Comparison of ENCODE assay signal across 16 cellular contexts in the genomic region with DNA sequence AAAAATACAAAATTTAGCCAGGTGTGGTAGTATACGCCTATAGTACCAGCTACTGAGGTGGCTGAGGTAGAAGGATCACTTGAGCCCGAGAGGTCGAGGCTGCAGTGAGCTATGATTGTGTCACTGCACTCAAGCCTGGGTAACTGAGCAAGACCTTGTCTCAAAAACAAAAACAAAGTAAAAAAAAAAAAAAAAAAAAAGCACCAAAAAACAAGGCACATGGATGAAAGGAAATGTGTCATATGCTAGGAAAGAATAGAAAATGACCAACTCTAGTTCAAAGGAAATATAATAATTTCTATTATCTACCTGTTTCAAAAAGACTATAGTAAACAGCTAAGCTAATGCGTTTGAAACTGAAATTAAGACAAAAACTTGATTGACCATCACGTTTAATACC. TPM values are rescaled to one million over a fixed set of nuclear protein-coding genes. Genes with fewer than 3 reads are reported as not detected.
DNase-seq lines count a peak whose midpoint lies in the region; ATAC-seq and TF ChIP-seq lines count a peak whose summit lies in the region.
"Had no signal": no experiment of that assay in that cellular context is flagged by ENCODE, and none has a peak within 500 bp of the region (broad histone marks: within the 10 kb centered on the region; RNA-seq: fewer than 3 reads in every experiment).

No MANE protein-coding gene starts in this region.

- DNase-seq in HT1080 (ENCODE audit: low read depth): peak; percentile 12
- DNase-seq in left lung: no peak
- no peak for DNase-seq in psoas muscle
- DNase-seq in C1 segment of cervical spinal cord (lab: John Stamatoyannopoulos, UW): no peak
- DNase-seq in PC-9: no peak
- DNase-seq in NCI-H1694 treated with DMSO at 0.1 percent for 48 hours (lab: John Stamatoyannopoulos, UW): no peak
- DNase-seq: BE2C; Caco-2; CD4-positive, alpha-beta T cell; HCEC 1CT; HFFc6 had no signal

- POLR2A ChIA-PET in PC-9 (lab: Charles Lee; ENCODE audit: unreplicated experiment): interaction anchor here (0.7 to 0.8 kb wide), 2 partner anchors 82 to 896 kb away, joined by 4 to 6 read pairs; no protein-coding TSS in a partner anchor

- peaks cover 66% of the 10 kb centered on the region for H4K20me1 ChIP-seq in PC-9 (ENCODE audit: insufficient read depth)

- H3K79me2 ChIP-seq in PC-9 (ENCODE audit: low read depth): peaks cover 85% of the 10 kb centered on the region

- H3K9me2 ChIP-seq in PC-9 (ENCODE audit: insufficient read depth): no peaks in the 10 kb centered on the region

- no peak overlapping the region for H3K27ac ChIP-seq in left lung
- H3K27ac ChIP-seq in psoas muscle: peak overlapping the region; percentile 44
- H3K27ac ChIP-seq in PC-9: no peak overlapping the region
- H3K27ac ChIP-seq: C4-2B had no signal

- ATAC-seq in activated T-helper 17 cell treated with anti-CD3 and anti-CD28 coated beads, Interleukin-2, amount 50 U/mL, for 72 hours (replicated peaks): no peak
- peak; percentile 36 for ATAC-seq in left lung
- ATAC-seq in psoas muscle: no peak
- no peak for ATAC-seq in GM18868 (IDR thresholded peaks at IDR 0.05; ENCODE audit: unreplicated experiment)
- ATAC-seq: GM23338 had no signal

- H3K4me1 Mint-ChIP-seq in activated T-helper 17 cell treated with anti-CD3 and anti-CD28 coated beads, Interleukin-2, amount 50 U/mL, for 72 hours: peaks cover 25% of the 10 kb centered on the region

- no peaks in the 10 kb centered on the region for H3K27me3 Mint-ChIP-seq in activated T-helper 17 cell treated with anti-CD3 and anti-CD28 coated beads, Interleukin-2, amount 50 U/mL, for 72 hours
- H3K27me3 Mint-ChIP-seq: CD4-positive, alpha-beta T cell; IgD-negative memory B cell had no signal

- no peak overlapping the region for H3K4me2 ChIP-seq in PC-9
- H3K4me2 ChIP-seq: GM23338 had no signal

- no peak for TF ChIP-seq CTCF in left lung (IDR thresholded peaks at IDR 0.05)
- no peak for TF ChIP-seq CTCF in psoas muscle (IDR thresholded peaks at IDR 0.05)
- no peak for TF ChIP-seq CTCF in PC-9 (conservative IDR thresholded peaks at IDR 0.05)

- H3K4me3 ChIP-seq in left lung (no peak overlapping the region), psoas muscle (no peak overlapping the region), PC-9 (no peak overlapping the region)
- H3K4me3 ChIP-seq: GM23338 had no signal

- H3K36me3 ChIP-seq in left lung (no peaks in the 10 kb centered on the region), psoas muscle (ENCODE audit: insufficient read depth in 1 of 2, low read depth in 1 of 2) (no peaks in the 10 kb centered on the region), PC-9 (ENCODE audit: low read depth) (peaks cover 10% of the 10 kb centered on the region)
- H3K36me3 ChIP-seq: BE2C had no signal

- no peak overlapping the region for H3K4me3 Mint-ChIP-seq in activated T-helper 17 cell treated with anti-CD3 and anti-CD28 coated beads, Interleukin-2, amount 50 U/mL, for 72 hours
- H3K4me3 Mint-ChIP-seq: CD4-positive, alpha-beta T cell; GM23338; HFFc6 had no signal

- no peaks in the 10 kb centered on the region for H3K9me3 Mint-ChIP-seq in activated T-helper 17 cell treated with anti-CD3 and anti-CD28 coated beads, Interleukin-2, amount 50 U/mL, for 72 hours
- H3K9me3 Mint-ChIP-seq: CD4-positive, alpha-beta T cell; GM23338; HFFc6; IgD-negative memory B cell had no signal

- H3K4me1 ChIP-seq in left lung: peaks cover 4 to 33% of the 10 kb centered on the region in 2 donors
- H3K4me1 ChIP-seq in psoas muscle: peaks cover 79% of the 10 kb centered on the region
- H3K4me1 ChIP-seq in PC-9 (replicated peaks; ENCODE audit: insufficient read depth): no peaks in the 10 kb centered on the region; the same call in 1 of the 2 replicates
- H3K4me1 ChIP-seq: Caco-2 had no signal

- 76 to 83% (median 77%) methylated on average over 5 of the region's 5 CpGs for WGBS in psoas muscle, 3 donors

- no peaks in the 10 kb centered on the region for H3K27me3 ChIP-seq in left lung
- no peaks in the 10 kb centered on the region for H3K27me3 ChIP-seq in psoas muscle (ENCODE audit: insufficient read depth in 3 of 3, low read length in 2 of 3)
- no peaks in the 10 kb centered on the region for H3K27me3 ChIP-seq in PC-9 (ENCODE audit: insufficient read depth, low read depth)
- H3K27me3 ChIP-seq: BE2C had no signal

- peaks cover 37% of the 10 kb centered on the region for H3K36me3 Mint-ChIP-seq in activated T-helper 17 cell treated with anti-CD3 and anti-CD28 coated beads, Interleukin-2, amount 50 U/mL, for 72 hours (ENCODE audit: low read depth)

- CTCF ChIA-PET in PC-9 (lab: Charles Lee): no interaction called here

- no TSS peak for BruUV-seq in PC-9 (replicated peaks; lab: Mats Ljungman, UMichigan)

- intact Hi-C loops in left lung (cut with DNase I): no loop called here
- intact Hi-C loops in psoas muscle (cut with DNase I): no loop called here
- intact Hi-C loops in PC-9 (cut with micrococcal nuclease; ENCODE audit: unreplicated experiment): no loop called here

- no peaks in the 10 kb centered on the region for H3K9me3 ChIP-seq in left lung
- H3K9me3 ChIP-seq in psoas muscle: no peaks in the 10 kb centered on the region
- H3K9me3 ChIP-seq in PC-9 (ENCODE audit: insufficient read depth, low read depth): no peaks in the 10 kb centered on the region
- H3K9me3 ChIP-seq: BE2C, Caco-2 had no signal

- no peak overlapping the region for H2AFZ ChIP-seq in PC-9
- H2AFZ ChIP-seq: GM23338 had no signal

- H3F3A ChIP-seq in PC-9 (ENCODE audit: insufficient read depth, low read depth): peaks cover 17% of the 10 kb centered on the region; the same call in 1 of the 2 replicates

- peak overlapping the region; percentile 55 for H3K27ac Mint-ChIP-seq in activated T-helper 17 cell treated with anti-CD3 and anti-CD28 coated beads, Interleukin-2, amount 50 U/mL, for 72 hours
- H3K27ac Mint-ChIP-seq: CD4-positive, alpha-beta T cell; HFFc6 had no signal

RNA-seq across cellular contexts. Expression of a gene that starts 33.8 kb away (rescaled TPM):
- 44.8 and 48.6 TPM in 2 replicates for total RNA-seq in HT1080 (2014; rRNA removed; shearing (Covaris generic))
- 67.6 and 82.2 TPM in 2 replicates for polyA plus RNA-seq in HT1080 (2015; cell fraction: cytosol; rRNA removed)
- polyA plus RNA-seq in HT1080 (2015; cell fraction: nucleus; rRNA removed): 62.6 and 73.9 TPM in 2 replicates
- 10 to 100 TPM; 27.8 to 54.0 TPM for total RNA-seq in activated T-helper 17 cell treated with anti-CD3 and anti-CD28 coated beads, Interleukin-2, amount 50 U/mL, for 72 hours
- total RNA-seq in left lung (100 to 1,000 TPM in 1 of 2 donors, 10 to 100 TPM in 1; 58.7 to 121 TPM), psoas muscle (100 to 1,000 TPM in 1 of 4 donors, 10 to 100 TPM in 3; 75.9 to 111 (median 77.4) TPM), PC-9 (2021) (211 TPM in 2 replicates)
- polyA plus RNA-seq in psoas muscle: 100 to 1,000 TPM in 1 of 3 donors, 10 to 100 TPM in 2; 17.3 to 115 (median 50.5) TPM
